ENCODE assay signal across 8 cellular contexts in genomic region chr13:52450793-52451116, GRCh38. TPM values are rescaled to one million over a fixed set of nuclear protein-coding genes. Genes with fewer than 3 reads are reported as not detected.
A peak's percentile ranks its signal among the peaks of the same experiment; 100 is the strongest.
DNase-seq lines count a peak whose midpoint lies in the region; ATAC-seq and TF ChIP-seq lines count a peak whose summit lies in the region.

No MANE protein-coding gene starts in this region.

- TF ChIP-seq CTCF in PC-3 (conservative IDR thresholded peaks at IDR 0.05; ENCODE audit: low read depth, low read length) (peak; percentile 22; the same call in 1 of the 2 replicates), endodermal cell (conservative IDR thresholded peaks at IDR 0.05) (peak; percentile 64), osteocyte (IDR thresholded peaks at IDR 0.05) (peak; percentile 24)

- peaks cover 38% of the 10 kb centered on the region for H3K4me1 ChIP-seq in CD4-positive, alpha-beta memory T cell (ENCODE audit: insufficient read depth, low read length)
- H3K4me1 ChIP-seq in PC-3 (ENCODE audit: insufficient read depth, low read length): peaks cover 16% of the 10 kb centered on the region; the same call in 1 of the 2 replicates
- peaks cover 3% of the 10 kb centered on the region for H3K4me1 ChIP-seq in endodermal cell (ENCODE audit: control insufficient read depth, insufficient read depth, low read length)

- H3K9me3 Mint-ChIP-seq in CD4-positive, alpha-beta memory T cell: no peaks in the 10 kb centered on the region
- H3K9me3 Mint-ChIP-seq in endodermal cell: no peaks in the 10 kb centered on the region
- no peaks in the 10 kb centered on the region for H3K9me3 Mint-ChIP-seq in osteocyte (ENCODE audit: unreplicated experiment)

- H3K27ac ChIP-seq in CD4-positive, alpha-beta memory T cell (ENCODE audit: low read depth, low read length): no peak overlapping the region
- H3K27ac ChIP-seq in PC-3 (ENCODE audit: low read length): no peak overlapping the region
- H3K27ac ChIP-seq in endodermal cell (ENCODE audit: low read depth, low read length): no peak overlapping the region

- H3K36me3 ChIP-seq in CD4-positive, alpha-beta memory T cell (ENCODE audit: insufficient read depth, low read length): no peaks in the 10 kb centered on the region
- H3K36me3 ChIP-seq in PC-3 (ENCODE audit: low read depth, low read length): no peaks in the 10 kb centered on the region; the same call in 1 of the 2 replicates
- H3K36me3 ChIP-seq in endodermal cell (ENCODE audit: control insufficient read depth, insufficient read depth, low read length): peaks cover 8% of the 10 kb centered on the region

- no peaks in the 10 kb centered on the region for H3K9me2 ChIP-seq in PC-3 (replicated peaks; ENCODE audit: low read length)

- H3K27me3 ChIP-seq in CD4-positive, alpha-beta memory T cell (ENCODE audit: insufficient read depth, low read length): no peaks in the 10 kb centered on the region
- H3K27me3 ChIP-seq in PC-3 (ENCODE audit: low read length) (no peaks in the 10 kb centered on the region), endodermal cell (ENCODE audit: control insufficient read depth, insufficient read depth, low read length, poor library complexity, severe bottlenecking) (no peaks in the 10 kb centered on the region)

- ATAC-seq in PC-3: no peak

- H3K27me3 Mint-ChIP-seq in CD4-positive, alpha-beta memory T cell: no peaks in the 10 kb centered on the region
- H3K27me3 Mint-ChIP-seq in endodermal cell (ENCODE audit: insufficient read depth) (no peaks in the 10 kb centered on the region), osteocyte (ENCODE audit: unreplicated experiment) (no peaks in the 10 kb centered on the region)

- H2AFZ ChIP-seq in PC-3 (ENCODE audit: low read length): peak overlapping the region; percentile 70; the same call in 1 of the 2 replicates

- H4K20me1 ChIP-seq in PC-3 (ENCODE audit: low read length): 0 out of 2 replicates have a peak, but pooled peaks cover 5% of the 10 kb centered on the region

- WGBS in endodermal cell (ENCODE audit: insufficient coverage in 1 of 2, insufficient read length in 1 of 2), 2 experiments: 2 to 14% methylated on average over 7 to 8 of the region's 8 CpGs

- no peak for DNase-seq in CD4-positive, alpha-beta memory T cell
- no peak for DNase-seq in PC-3
- DNase-seq in endodermal cell: no peak
- DNase-seq in osteocyte (ENCODE audit: extremely low spot score, unreplicated experiment): no peak
- DNase-seq in stimulated activated naive CD4-positive, alpha-beta T cell (lab: John Stamatoyannopoulos, UW): no peak
- no peak for DNase-seq in hepatic stellate cell (ENCODE audit: low spot score)
- no peak for DNase-seq in midbrain (lab: John Stamatoyannopoulos, UW)
- no peak for DNase-seq in NAMALWA (ENCODE audit: low spot score)

- peaks cover 22 to 58% (median 36%) of the 10 kb centered on the region in 4 donors for H3K4me1 Mint-ChIP-seq in CD4-positive, alpha-beta memory T cell
- H3K4me1 Mint-ChIP-seq in endodermal cell (peaks cover 21% of the 10 kb centered on the region), osteocyte (ENCODE audit: unreplicated experiment) (peaks cover 29% of the 10 kb centered on the region)

- peak overlapping the region; percentile 57 to 92 (median 84) for H3K27ac Mint-ChIP-seq in CD4-positive, alpha-beta memory T cell
- H3K27ac Mint-ChIP-seq in endodermal cell (no peak overlapping the region), osteocyte (ENCODE audit: unreplicated experiment) (peak overlapping the region; percentile 89)

- peaks cover 0 to 17% of the 10 kb centered on the region in 2 donors for H3K36me3 Mint-ChIP-seq in CD4-positive, alpha-beta memory T cell
- H3K36me3 Mint-ChIP-seq in endodermal cell (ENCODE audit: low read depth) (peaks cover 6% of the 10 kb centered on the region), osteocyte (ENCODE audit: unreplicated experiment) (no peaks in the 10 kb centered on the region)

- TSS peak; percentile 57 for BruUV-seq in PC-3 (replicated peaks; lab: Mats Ljungman, UMichigan)

- H3K4me3 Mint-ChIP-seq in CD4-positive, alpha-beta memory T cell: peak overlapping the region; percentile 70 to 89 (median 84)
- H3K4me3 Mint-ChIP-seq in endodermal cell (peak overlapping the region; percentile 83), osteocyte (ENCODE audit: unreplicated experiment) (peak overlapping the region; percentile 79)

- POLR2A ChIA-PET in CD4-positive, alpha-beta memory T cell (lab: Charles Lee; ENCODE audit: partially characterized antibody): interaction anchor here (0.7 to 3.8 kb wide), 11 partner anchors 9 to 997 kb away, joined by 3 to 25 read pairs (median 5); partner anchors contain the start of genes INTS6, NEK3 and SUGT1
- POLR2A ChIA-PET in PC-3 (lab: Charles Lee; ENCODE audit: unreplicated experiment): no interaction called here

- no peak overlapping the region for H3K9ac ChIP-seq in PC-3 (ENCODE audit: low read length)
- H3K9ac ChIP-seq in endodermal cell (ENCODE audit: extremely low read depth, low read length, poor library complexity, severe bottlenecking): no peak overlapping the region

- peak overlapping the region; percentile 85 for H3K4me2 ChIP-seq in PC-3 (ENCODE audit: low read length)

- peaks cover 50% of the 10 kb centered on the region for H3K79me2 ChIP-seq in PC-3 (ENCODE audit: low read length)

- no peaks in the 10 kb centered on the region for H3K9me3 ChIP-seq in CD4-positive, alpha-beta memory T cell (ENCODE audit: control insufficient read depth in 1 of 2, low read length in 2 of 2)
- H3K9me3 ChIP-seq in PC-3 (ENCODE audit: low read length) (no peaks in the 10 kb centered on the region), endodermal cell (ENCODE audit: control insufficient read depth, low read length) (no peaks in the 10 kb centered on the region)

- H3F3A ChIP-seq in PC-3 (ENCODE audit: low read length, unreplicated experiment): no peaks in the 10 kb centered on the region

- CTCF ChIA-PET in CD4-positive, alpha-beta memory T cell (lab: Charles Lee; ENCODE audit: partially characterized antibody): interaction anchor here (0.7 to 3.3 kb wide), 31 partner anchors 9 to 998 kb away, joined by 3 to 17 read pairs (median 4); partner anchors contain the start of genes INTS6, NEK3 and SUGT1
- CTCF ChIA-PET in PC-3 (lab: Charles Lee): interaction anchor here (0.6 to 1.8 kb wide), 8 partner anchors 13 to 304 kb away, joined by 3 to 11 read pairs (median 3); no protein-coding TSS in a partner anchor

- H3K4me3 ChIP-seq in CD4-positive, alpha-beta memory T cell (ENCODE audit: low read length in 2 of 2): no peak overlapping the region
- H3K4me3 ChIP-seq in PC-3 (ENCODE audit: low read length) (peak overlapping the region; percentile 99), endodermal cell (ENCODE audit: low read length) (peak overlapping the region; percentile 94)

- intact Hi-C loops in CD4-positive, alpha-beta memory T cell (cut with micrococcal nuclease): loop anchor here (1.0 to 5.0 kb wide), 8 partner anchors 51 to 623 kb away; partner anchors contain the start of genes NEK5 and SUGT1
- intact Hi-C loops in PC-3 (cut with micrococcal nuclease): loop anchor here (1.0 to 2.0 kb wide), 2 partner anchors 52 to 107 kb away; no protein-coding TSS in a partner anchor

RNA-seq across cellular contexts. Expression of gene VPS36, which starts 0.3 kb away (rescaled TPM):
- total RNA-seq in CD4-positive, alpha-beta memory T cell: 10 to 100 TPM; 59.9 to 64.5 TPM
- 10 to 100 TPM; 44.1 to 45.8 TPM for polyA plus RNA-seq in CD4-positive, alpha-beta memory T cell
- total RNA-seq in PC-3 (2014; rRNA removed) (10.1 and 11.1 TPM in 2 replicates), endodermal cell (10 to 100 TPM; 44.8 to 77.4 TPM), osteocyte (43.6 and 44.3 TPM in 2 replicates)
- polyA plus RNA-seq in endodermal cell (2013, experiment 1 of 2): 28.1 TPM
- 27.0 TPM for polyA plus RNA-seq in endodermal cell (2013, experiment 2 of 2)

RNA-seq across cellular contexts. Expression of gene CKAP2, which starts 4.5 kb away (rescaled TPM):
- 10 to 100 TPM; 16.5 to 18.2 TPM for total RNA-seq in CD4-positive, alpha-beta memory T cell
- polyA plus RNA-seq in CD4-positive, alpha-beta memory T cell: 10 to 100 TPM; 13.1 to 17.3 TPM
- total RNA-seq in PC-3 (2014; rRNA removed) (27.1 and 30.7 TPM in 2 replicates), endodermal cell (10 to 100 TPM; 67.6 to 98.5 TPM), osteocyte (24.5 and 25.8 TPM in 2 replicates)
- polyA plus RNA-seq in endodermal cell (2013, experiment 1 of 2): 111 TPM
- polyA plus RNA-seq in endodermal cell (2013, experiment 2 of 2): 129 TPM

RNA-seq across cellular contexts. Expression of gene THSD1, which starts 44.8 kb away (rescaled TPM):
- total RNA-seq in CD4-positive, alpha-beta memory T cell: under 1 TPM; 0.50 to 0.87 TPM
- not detected for polyA plus RNA-seq in CD4-positive, alpha-beta memory T cell
- total RNA-seq in PC-3 (2014; rRNA removed) (1.0 and 1.3 TPM in 2 replicates), endodermal cell (under 1 TPM; 0.48 to 0.73 TPM), osteocyte (3.1 and 3.7 TPM in 2 replicates)
- polyA plus RNA-seq in endodermal cell (2013, experiment 1 of 2): 0.25 TPM
- polyA plus RNA-seq in endodermal cell (2013, experiment 2 of 2): 0.25 TPM

Comparison
In these comparisons a context has a peak if more than half of its experiments do, and no peak if none do; other contexts are left out.
1. H3K4me3 ChIP-seq: peak in PC-3 (single experiment) and endodermal cell (single experiment); none in CD4-positive, alpha-beta memory T cell (0 of 2).
2. Peak in every context shown above with its lines, with median percentiles within 50 percentile points of each other: H3K4me3 Mint-ChIP-seq and CTCF ChIP-seq.